1 cellular context compared by ENCODE assay signal in genomic region chr15:66730168-66731014, GRCh38.
TF ChIP-seq lines count a peak whose summit lies in the region.

No MANE protein-coding gene starts in this region.

TF ChIP-seq in endothelial cell of umbilical vein, 7 proteins besides CTCF, POLR2A, EP300 and RAD21:
- TF ChIP-seq FOS (IDR thresholded peaks at IDR 0.05; ENCODE audit: borderline replicate concordance, insufficient read depth, low read length) (peak; percentile 72), POLR2AphosphoS5 (IDR thresholded peaks at IDR 0.05; ENCODE audit: insufficient read depth, low read depth, low read length) (peak; percentile 34), JUN (IDR thresholded peaks at IDR 0.05; ENCODE audit: borderline replicate concordance, insufficient read depth, insufficient read length, low read depth) (peak; percentile 18), EZH2 (IDR thresholded peaks at IDR 0.05; ENCODE audit: borderline replicate concordance, low read depth, low read length, severe bottlenecking) (no peak)
TF ChIP-seq in endothelial cell of umbilical vein: peak in this region for 3.
